ENCODE assay signal across 8 cellular contexts in genomic region chr1:8004803-8005573, GRCh38. TPM values are rescaled to one million over a fixed set of nuclear protein-coding genes. Genes with fewer than 3 reads are reported as not detected.
DNase-seq lines count a peak whose midpoint lies in the region; ATAC-seq and TF ChIP-seq lines count a peak whose summit lies in the region.

No MANE protein-coding gene starts in this region.

- H3F3A ChIP-seq in GM23248 (ENCODE audit: insufficient read depth) = peaks cover 69% of the 10 kb centered on the region

- no peaks in the 10 kb centered on the region for H3K9me3 Mint-ChIP-seq in dendritic cell treated with granulocyte-macrophage colony-stimulating factor and Interleukin-4, amounts not matched to agents 40 ng/mL and 50 ng/mL, for 4 days
- H3K9me3 Mint-ChIP-seq in CD8-positive, alpha-beta T cell = no peaks in the 10 kb centered on the region
- H3K9me3 Mint-ChIP-seq in activated T-helper 17 cell treated with anti-CD3 and anti-CD28 coated beads, Interleukin-2, amount 50 U/mL, for 72 hours = no peaks in the 10 kb centered on the region

- peak overlapping the region; percentile 25 for H2AFZ ChIP-seq in GM23248

- H3K9me3 ChIP-seq in GM23248 (ENCODE audit: low read depth) = no peaks in the 10 kb centered on the region
- no peaks in the 10 kb centered on the region for H3K9me3 ChIP-seq in mucosa of rectum (ENCODE audit: control insufficient read depth in 2 of 2, low read length in 2 of 2)
- no peaks in the 10 kb centered on the region for H3K9me3 ChIP-seq in CD8-positive, alpha-beta T cell (ENCODE audit: low read length)

- TF ChIP-seq CTCF in CD8-positive, alpha-beta T cell (IDR thresholded peaks at IDR 0.05) = no peak

- H3K36me3 Mint-ChIP-seq in dendritic cell treated with granulocyte-macrophage colony-stimulating factor and Interleukin-4, amounts not matched to agents 40 ng/mL and 50 ng/mL, for 4 days (ENCODE audit: low read depth) = no peaks in the 10 kb centered on the region
- peaks cover 27% of the 10 kb centered on the region for H3K36me3 Mint-ChIP-seq in CD8-positive, alpha-beta T cell
- peaks cover 5% of the 10 kb centered on the region for H3K36me3 Mint-ChIP-seq in activated T-helper 17 cell treated with anti-CD3 and anti-CD28 coated beads, Interleukin-2, amount 50 U/mL, for 72 hours (ENCODE audit: low read depth)

- H3K9ac ChIP-seq in GM23248 (peak overlapping the region; percentile 79), mucosa of rectum (ENCODE audit: low read depth in 1 of 2, low read length in 2 of 2) (no peak overlapping the region)

- H3K4me3 ChIP-seq in GM23248 (peak overlapping the region; percentile 38), mucosa of rectum (ENCODE audit: low read length in 2 of 2) (no peak overlapping the region)
- no peak overlapping the region for H3K4me3 ChIP-seq in CD8-positive, alpha-beta T cell (ENCODE audit: low read depth, low read length)

- 0 out of 2 replicates have a peak, but pooled peaks cover 3% of the 10 kb centered on the region for H3K36me3 ChIP-seq in GM23248 (ENCODE audit: low read depth)
- peaks cover 0 to 1% of the 10 kb centered on the region in 2 donors for H3K36me3 ChIP-seq in mucosa of rectum (ENCODE audit: control insufficient read depth in 2 of 2, insufficient read depth in 2 of 2, low read length in 2 of 2)
- H3K36me3 ChIP-seq in CD8-positive, alpha-beta T cell (ENCODE audit: insufficient read depth, low read length) = no peaks in the 10 kb centered on the region

- H3K27ac Mint-ChIP-seq in dendritic cell treated with granulocyte-macrophage colony-stimulating factor and Interleukin-4, amounts not matched to agents 40 ng/mL and 50 ng/mL, for 4 days = peak overlapping the region; percentile 20
- H3K27ac Mint-ChIP-seq in CD8-positive, alpha-beta T cell = no peak overlapping the region
- H3K27ac Mint-ChIP-seq in activated T-helper 17 cell treated with anti-CD3 and anti-CD28 coated beads, Interleukin-2, amount 50 U/mL, for 72 hours = no peak overlapping the region

- intact Hi-C loops in dendritic cell treated with granulocyte-macrophage colony-stimulating factor and Interleukin-4, amounts not matched to agents 40 ng/mL and 50 ng/mL, for 4 days (cut with micrococcal nuclease) = no loop called here
- intact Hi-C loops in CD8-positive, alpha-beta T cell (cut with DNase I, micrococcal nuclease) = no loop called here

- H3K27me3 ChIP-seq in GM23248 (replicated peaks; ENCODE audit: insufficient read depth) (no peaks in the 10 kb centered on the region), mucosa of rectum (ENCODE audit: control insufficient read depth in 2 of 2, insufficient read depth in 2 of 2, low read length in 2 of 2) (no peaks in the 10 kb centered on the region)
- H3K27me3 ChIP-seq in CD8-positive, alpha-beta T cell (ENCODE audit: insufficient read depth, low read length) = no peaks in the 10 kb centered on the region

- no peak for ATAC-seq in activated CD4-positive, CD25-positive, alpha-beta regulatory T cell treated with anti-CD3 and anti-CD28 coated beads, Interleukin-2, amount 50 U/mL, for 24 hours
- ATAC-seq in CD8-positive, alpha-beta T cell = no peak
- no peak for ATAC-seq in activated T-helper 17 cell treated with anti-CD3 and anti-CD28 coated beads, Interleukin-2, amount 50 U/mL, for 72 hours (replicated peaks)
- no peak for ATAC-seq in GM19395 (IDR thresholded peaks at IDR 0.05; ENCODE audit: unreplicated experiment)

- WGBS in GM23248 (ENCODE audit: low coverage in 1 of 2, low lambda C conversion rate in 2 of 2, missing lambda C conversion rate in 2 of 2), 2 experiments = 0 to 1% methylated on average over 14 to 17 of the region's 17 CpGs

- H3K27me3 Mint-ChIP-seq in dendritic cell treated with granulocyte-macrophage colony-stimulating factor and Interleukin-4, amounts not matched to agents 40 ng/mL and 50 ng/mL, for 4 days = no peaks in the 10 kb centered on the region
- H3K27me3 Mint-ChIP-seq in CD8-positive, alpha-beta T cell (ENCODE audit: low read depth) = no peaks in the 10 kb centered on the region
- no peaks in the 10 kb centered on the region for H3K27me3 Mint-ChIP-seq in activated T-helper 17 cell treated with anti-CD3 and anti-CD28 coated beads, Interleukin-2, amount 50 U/mL, for 72 hours

- POLR2A ChIA-PET in CD8-positive, alpha-beta T cell (lab: Charles Lee) = no interaction called here

- no peak overlapping the region for H3K4me3 Mint-ChIP-seq in dendritic cell treated with granulocyte-macrophage colony-stimulating factor and Interleukin-4, amounts not matched to agents 40 ng/mL and 50 ng/mL, for 4 days
- H3K4me3 Mint-ChIP-seq in CD8-positive, alpha-beta T cell = no peak overlapping the region
- no peak overlapping the region for H3K4me3 Mint-ChIP-seq in activated T-helper 17 cell treated with anti-CD3 and anti-CD28 coated beads, Interleukin-2, amount 50 U/mL, for 72 hours

- CTCF ChIA-PET in CD8-positive, alpha-beta T cell (lab: Charles Lee) = interaction anchor here (2.2 kb wide), 1 partner anchor 10 kb away, joined by 7 read pairs; no protein-coding TSS in a partner anchor

- H4K20me1 ChIP-seq in GM23248 (ENCODE audit: insufficient read depth) = no peaks in the 10 kb centered on the region

- DNase-seq in GM23248 (peak; percentile 97), NCI-H526 treated with DMSO at 0.1 percent for 48 hours (lab: John Stamatoyannopoulos, UW) (peak; percentile 72)
- no peak for DNase-seq in CD8-positive, alpha-beta T cell

- H3K79me2 ChIP-seq in GM23248 (ENCODE audit: insufficient read depth) = no peaks in the 10 kb centered on the region

- H3K9me2 ChIP-seq in GM23248 (ENCODE audit: insufficient read depth) = no peaks in the 10 kb centered on the region

- H3K4me1 ChIP-seq in GM23248 (ENCODE audit: insufficient read depth) (peaks cover 38% of the 10 kb centered on the region), mucosa of rectum (ENCODE audit: control insufficient read depth in 2 of 2, insufficient read depth in 2 of 2, low read length in 2 of 2) (peaks cover 0 to 12% of the 10 kb centered on the region in 2 donors)
- H3K4me1 ChIP-seq in CD8-positive, alpha-beta T cell (ENCODE audit: insufficient read depth, low read length) = no peaks in the 10 kb centered on the region

- peak overlapping the region; percentile 74 for H3K4me2 ChIP-seq in GM23248 (ENCODE audit: unreplicated experiment)

- H3K4me1 Mint-ChIP-seq in dendritic cell treated with granulocyte-macrophage colony-stimulating factor and Interleukin-4, amounts not matched to agents 40 ng/mL and 50 ng/mL, for 4 days (ENCODE audit: low read depth) = peaks cover 37% of the 10 kb centered on the region
- H3K4me1 Mint-ChIP-seq in CD8-positive, alpha-beta T cell (ENCODE audit: low read depth) = no peaks in the 10 kb centered on the region
- peaks cover 4% of the 10 kb centered on the region for H3K4me1 Mint-ChIP-seq in activated T-helper 17 cell treated with anti-CD3 and anti-CD28 coated beads, Interleukin-2, amount 50 U/mL, for 72 hours

- in situ Hi-C loops in GM23248 (cut with MboI) = no loop called here

- peak overlapping the region; percentile 92 for H3K27ac ChIP-seq in GM23248
- H3K27ac ChIP-seq in mucosa of rectum (ENCODE audit: low read depth in 2 of 2, low read length in 2 of 2) = peak overlapping the region; percentile 23 to 32
- no peak overlapping the region for H3K27ac ChIP-seq in CD8-positive, alpha-beta T cell (ENCODE audit: low read depth, low read length)

RNA-seq across cellular contexts. Expression of gene ERRFI1, which starts 21.1 kb away (rescaled TPM):
- total RNA-seq in GM23248 (2014; rRNA removed; shearing (Covaris generic)) = 50.8 and 55.1 TPM in 2 replicates
- 29.7 and 31.3 TPM in 2 replicates for polyA plus RNA-seq in GM23248 (2016; fragmentation: Nextera tagmentation; extraction: Ambion mirVana)
- 1 to 10 TPM; 4.4 to 4.9 TPM for total RNA-seq in CD8-positive, alpha-beta T cell
- total RNA-seq in activated T-helper 17 cell treated with anti-CD3 and anti-CD28 coated beads, Interleukin-2, amount 50 U/mL, for 72 hours = 1 to 10 TPM; 1.8 to 3.1 TPM

RNA-seq across cellular contexts. Expression of gene PARK7, which starts 43.5 kb away (rescaled TPM):
- 191 and 198 TPM in 2 replicates for total RNA-seq in GM23248 (2014; rRNA removed; shearing (Covaris generic))
- polyA plus RNA-seq in GM23248 (2016; fragmentation: Nextera tagmentation; extraction: Ambion mirVana) = 514 and 522 TPM in 2 replicates
- total RNA-seq in CD8-positive, alpha-beta T cell = 10 to 100 TPM; 67.9 to 70.0 TPM
- 100 to 1,000 TPM; 262 to 416 TPM for total RNA-seq in activated T-helper 17 cell treated with anti-CD3 and anti-CD28 coated beads, Interleukin-2, amount 50 U/mL, for 72 hours

Comparison
In these comparisons a context has a peak if more than half of its experiments do, and no peak if none do; other contexts are left out.
1. DNase-seq: peak in GM23248 (single experiment) and NCI-H526 treated with DMSO at 0.1 percent for 48 hours (single experiment); none in CD8-positive, alpha-beta T cell (0 of 7).